25 cellular contexts compared by ENCODE assay signal in genomic region chr1:154006136-154006535, GRCh38. TPM values are rescaled to one million over a fixed set of nuclear protein-coding genes. Genes with fewer than 3 reads are reported as not detected.
A peak's percentile ranks its signal among the peaks of the same experiment; 100 is the strongest.
DNase-seq lines count a peak whose midpoint lies in the region; ATAC-seq and TF ChIP-seq lines count a peak whose summit lies in the region.
"Had no signal": no experiment of that assay in that cellular context is flagged by ENCODE, and none has a peak within 500 bp of the region (broad histone marks: within the 10 kb centered on the region; RNA-seq: fewer than 3 reads in every experiment).

No MANE protein-coding gene starts in this region.

- no peaks in the 10 kb centered on the region for H3K9me3 ChIP-seq in thyroid gland
- H3K9me3 ChIP-seq: esophagus muscularis mucosa, left lung, ovary, Peyer's patch, uterus had no signal

- TF ChIP-seq CTCF in choroid plexus epithelial cell (conservative IDR thresholded peaks at IDR 0.05; ENCODE audit: low read depth, low read length) (no peak), thyroid gland (IDR thresholded peaks at IDR 0.05) (no peak)

- intact Hi-C loops in thyroid gland (cut with DNase I), result no loop called here

- no peak for TF ChIP-seq POLR2A in thyroid gland (IDR thresholded peaks at IDR 0.05)

- peak overlapping the region in 1 of 3 donors; percentile 36 for H3K27ac ChIP-seq in thyroid gland
- H3K27ac ChIP-seq: esophagus muscularis mucosa, HL-60, left lung, ovary, Peyer's patch, uterus had no signal

- WGBS in thyroid gland, 2 donors, result 92 to 97% methylated on average over 3 of the region's 3 CpGs

- H3K27me3 ChIP-seq in thyroid gland, result no peaks in the 10 kb centered on the region
- H3K27me3 ChIP-seq: esophagus muscularis mucosa, left lung, ovary, Peyer's patch, uterus had no signal

- ATAC-seq in HG03520 (IDR thresholded peaks at IDR 0.05; ENCODE audit: unreplicated experiment), result no peak
- ATAC-seq: GM23338; HepG2; left lung; naive thymus-derived CD4-positive, alpha-beta T cell; T-cell had no signal

- H3K4me3 ChIP-seq in choroid plexus epithelial cell (ENCODE audit: low read depth, low read length), result no peak overlapping the region
- no peak overlapping the region for H3K4me3 ChIP-seq in thyroid gland (replicated peaks in 1 of 3)
- H3K4me3 ChIP-seq: esophagus muscularis mucosa, GM23338, left lung, ovary, Peyer's patch, uterus had no signal

- H3K4me1 ChIP-seq in thyroid gland, result no peaks in the 10 kb centered on the region
- H3K4me1 ChIP-seq: esophagus muscularis mucosa, left lung, Peyer's patch, uterus had no signal

- no peaks in the 10 kb centered on the region for H3K36me3 ChIP-seq in thyroid gland
- H3K36me3 ChIP-seq: esophagus muscularis mucosa, left lung, ovary, Peyer's patch, uterus had no signal

- peak; percentile 63 for DNase-seq in AG08396 (ENCODE audit: low spot score)
- peak; percentile 66 for DNase-seq in LHCN-M2 (ENCODE audit: low read depth)
- peak; percentile 89 for DNase-seq in choroid plexus epithelial cell (ENCODE audit: low read depth)
- DNase-seq in non-pigmented ciliary epithelial cell (ENCODE audit: low read depth), result peak; percentile 46
- DNase-seq in thyroid gland, result no peak
- no peak for DNase-seq in activated T-cell treated with anti-CD3 and anti-CD28 coated beads for 4 hours
- DNase-seq in dermis blood vessel endothelial cell, result no peak
- DNase-seq: activated CD4-positive, alpha-beta T cell treated with anti-CD3 and anti-CD28 coated beads for 1 hour; activated naive CD4-positive, alpha-beta T cell treated with Interleukin-2 at 50 U/mL for 16 hours; activated T-cell treated with anti-CD3 and anti-CD28 coated beads, Interleukin-2, amount 50 U/mL, for 24 hours; aorta; CD4-positive, alpha-beta T cell; left lung; naive thymus-derived CD4-positive, alpha-beta T cell; NCI-H1105 treated with DMSO at 0.1 percent for 48 hours; NCI-H2081; ovary; Peyer's patch; T-cell; uterus had no signal

RNA-seq across cellular contexts. Expression of gene RPS27, which starts 15.6 kb away (rescaled TPM):
- total RNA-seq in LHCN-M2 (2014; rRNA removed), result 1,078 and 1,241 TPM in 2 replicates
- 4,570 TPM for polyA plus RNA-seq in LHCN-M2 (2012)
- 1,000 to 10,000 TPM; 2,032 to 3,294 (median 2,297) TPM for total RNA-seq in thyroid gland
- total RNA-seq in dermis blood vessel endothelial cell, result 348 and 1,017 TPM in 2 replicates

RNA-seq across cellular contexts. Expression of gene RAB13, which starts 20.0 kb away (rescaled TPM):
- total RNA-seq in LHCN-M2 (2014; rRNA removed), result 45.4 and 55.8 TPM in 2 replicates
- polyA plus RNA-seq in LHCN-M2 (2012), result 364 TPM
- total RNA-seq in thyroid gland, result 10 to 100 TPM; 30.6 to 48.2 (median 38.1) TPM
- total RNA-seq in dermis blood vessel endothelial cell, result 104 and 112 TPM in 2 replicates
- polyA plus RNA-seq: naive thymus-derived CD4-positive, alpha-beta T cell had no signal

RNA-seq across cellular contexts. Expression of gene JTB, which starts 28.7 kb away (rescaled TPM):
- 148 and 161 TPM in 2 replicates for total RNA-seq in LHCN-M2 (2014; rRNA removed)
- polyA plus RNA-seq in LHCN-M2 (2012), result 88.8 TPM
- total RNA-seq in thyroid gland, result 100 to 1,000 TPM; 173 to 393 (median 247) TPM
- total RNA-seq in dermis blood vessel endothelial cell, result 139 and 198 TPM in 2 replicates

RNA-seq across cellular contexts. Expression of gene CREB3L4, which starts 38.4 kb away (rescaled TPM):
- 6.0 and 6.9 TPM in 2 replicates for total RNA-seq in LHCN-M2 (2014; rRNA removed)
- 3.2 TPM for polyA plus RNA-seq in LHCN-M2 (2012)
- 10 to 100 TPM in 3 of 4 donors, 1 to 10 TPM in 1; 6.6 to 23.1 (median 17.0) TPM for total RNA-seq in thyroid gland
- 11.0 and 13.1 TPM in 2 replicates for total RNA-seq in dermis blood vessel endothelial cell

RNA-seq across cellular contexts. Expression of gene SLC39A1, which starts 42.8 kb away (rescaled TPM):
- total RNA-seq in LHCN-M2 (2014; rRNA removed) (136 and 150 TPM in 2 replicates), thyroid gland (100 to 1,000 TPM in 2 of 4 donors, 10 to 100 TPM in 2; 90.4 to 109 (median 99.5) TPM), dermis blood vessel endothelial cell (153 and 161 TPM in 2 replicates)
- polyA plus RNA-seq in LHCN-M2 (2012), result 112 TPM

Comparison
In these comparisons a context has a peak if more than half of its experiments do, and no peak if none do; other contexts are left out.
1. DNase-seq: peak in AG08396 (single experiment), LHCN-M2 (single experiment), choroid plexus epithelial cell (single experiment) and non-pigmented ciliary epithelial cell (single experiment); none in thyroid gland (0 of 2), activated T-cell treated with anti-CD3 and anti-CD28 coated beads for 4 hours (single experiment) and dermis blood vessel endothelial cell (single experiment).